In the genomic region with DNA sequence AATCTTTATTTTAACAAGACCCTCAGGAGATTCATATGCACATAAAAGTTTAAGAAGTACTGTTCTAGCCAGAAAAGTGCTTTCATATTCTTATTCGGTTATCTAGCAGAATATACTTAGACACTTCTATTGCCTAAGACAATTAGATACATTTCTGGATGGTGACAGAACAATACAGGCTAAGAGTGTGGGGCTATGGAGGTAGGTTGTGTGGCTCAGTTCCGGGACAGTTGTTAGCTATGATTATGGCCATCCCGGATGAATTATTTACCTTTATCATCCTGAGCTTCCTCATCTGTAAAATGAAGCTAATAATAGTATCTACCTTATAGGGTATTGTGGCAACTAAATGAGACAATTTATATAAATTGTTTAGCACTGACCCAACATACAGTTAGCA, we compare ENCODE assay signal across 3 cellular contexts.
TF ChIP-seq lines count a peak whose summit lies in the region.

No MANE protein-coding gene starts in this region.

TF ChIP-seq in IMR-90, 13 proteins besides CTCF, POLR2A, EP300 and RAD21:
- TF ChIP-seq SMC3 (IDR thresholded peaks at IDR 0.05; ENCODE audit: low read depth, low read length) (no peak), CHD1 (IDR thresholded peaks at IDR 0.05; ENCODE audit: low read depth, low read length) (no peak), RCOR1 (IDR thresholded peaks at IDR 0.05; ENCODE audit: insufficient replicate concordance, low read length) (no peak), CEBPB (IDR thresholded peaks at IDR 0.05; ENCODE audit: low read depth, low read length) (no peak), FOS (IDR thresholded peaks at IDR 0.05; ENCODE audit: low read depth, low read length) (no peak), RFX5 (IDR thresholded peaks at IDR 0.05; ENCODE audit: low read depth, low read length) (no peak), NFE2L2 (IDR thresholded peaks at IDR 0.05; ENCODE audit: low read depth, low read length) (no peak), MAZ (IDR thresholded peaks at IDR 0.05; ENCODE audit: borderline replicate concordance, low read depth, low read length) (no peak), MAFK (IDR thresholded peaks at IDR 0.05; ENCODE audit: low read depth, low read length) (no peak), MXI1 (IDR thresholded peaks at IDR 0.05; ENCODE audit: borderline replicate concordance, low read depth, low read length) (no peak), BHLHE40 (IDR thresholded peaks at IDR 0.05; ENCODE audit: low read depth, low read length) (no peak)
- TF ChIP-seq, protein P1, sequence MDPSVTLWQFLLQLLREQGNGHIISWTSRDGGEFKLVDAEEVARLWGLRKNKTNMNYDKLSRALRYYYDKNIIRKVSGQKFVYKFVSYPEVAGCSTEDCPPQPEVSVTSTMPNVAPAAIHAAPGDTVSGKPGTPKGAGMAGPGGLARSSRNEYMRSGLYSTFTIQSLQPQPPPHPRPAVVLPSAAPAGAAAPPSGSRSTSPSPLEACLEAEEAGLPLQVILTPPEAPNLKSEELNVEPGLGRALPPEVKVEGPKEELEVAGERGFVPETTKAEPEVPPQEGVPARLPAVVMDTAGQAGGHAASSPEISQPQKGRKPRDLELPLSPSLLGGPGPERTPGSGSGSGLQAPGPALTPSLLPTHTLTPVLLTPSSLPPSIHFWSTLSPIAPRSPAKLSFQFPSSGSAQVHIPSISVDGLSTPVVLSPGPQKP (IDR thresholded peaks at IDR 0.05; ENCODE audit: borderline replicate concordance, low read depth, low read length): no peak
- TF ChIP-seq, protein P2, sequence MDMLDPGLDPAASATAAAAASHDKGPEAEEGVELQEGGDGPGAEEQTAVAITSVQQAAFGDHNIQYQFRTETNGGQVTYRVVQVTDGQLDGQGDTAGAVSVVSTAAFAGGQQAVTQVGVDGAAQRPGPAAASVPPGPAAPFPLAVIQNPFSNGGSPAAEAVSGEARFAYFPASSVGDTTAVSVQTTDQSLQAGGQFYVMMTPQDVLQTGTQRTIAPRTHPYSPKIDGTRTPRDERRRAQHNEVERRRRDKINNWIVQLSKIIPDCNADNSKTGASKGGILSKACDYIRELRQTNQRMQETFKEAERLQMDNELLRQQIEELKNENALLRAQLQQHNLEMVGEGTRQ (IDR thresholded peaks at IDR 0.05; ENCODE audit: low read depth, low read length): no peak

TF ChIP-seq in endothelial cell of umbilical vein, 7 proteins besides CTCF, POLR2A, EP300 and RAD21:
- TF ChIP-seq FOS (IDR thresholded peaks at IDR 0.05; ENCODE audit: borderline replicate concordance, insufficient read depth, low read length) (no peak), EZH2 (IDR thresholded peaks at IDR 0.05; ENCODE audit: borderline replicate concordance, low read depth, low read length, severe bottlenecking) (no peak), GATA2 (IDR thresholded peaks at IDR 0.05; ENCODE audit: insufficient read depth, insufficient read length, low read depth, low read length) (no peak), POLR2AphosphoS5 (IDR thresholded peaks at IDR 0.05; ENCODE audit: insufficient read depth, low read depth, low read length) (no peak), MYC (IDR thresholded peaks at IDR 0.05; ENCODE audit: low read depth, low read length) (no peak), JUN (IDR thresholded peaks at IDR 0.05; ENCODE audit: borderline replicate concordance, insufficient read depth, insufficient read length, low read depth) (no peak)
- TF ChIP-seq, protein P3, sequence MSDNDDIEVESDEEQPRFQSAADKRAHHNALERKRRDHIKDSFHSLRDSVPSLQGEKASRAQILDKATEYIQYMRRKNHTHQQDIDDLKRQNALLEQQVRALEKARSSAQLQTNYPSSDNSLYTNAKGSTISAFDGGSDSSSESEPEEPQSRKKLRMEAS (IDR thresholded peaks at IDR 0.05; ENCODE audit: insufficient read depth, insufficient read length): no peak
TF ChIP-seq in endothelial cell of umbilical vein: peak in this region for 0.

TF ChIP-seq in GM12891, 5 proteins besides CTCF, POLR2A, EP300 and RAD21:
- no peak for TF ChIP-seq PAX5 (IDR thresholded peaks at IDR 0.05; ENCODE audit: insufficient read depth, low read length, severe bottlenecking)
- TF ChIP-seq TAF1 (IDR thresholded peaks at IDR 0.05; ENCODE audit: low read depth, low read length): no peak
- no peak for TF ChIP-seq POU2F2 (IDR thresholded peaks at IDR 0.05; ENCODE audit: low read depth, low read length)
- no peak for TF ChIP-seq POLR2AphosphoS5 (IDR thresholded peaks at IDR 0.05; ENCODE audit: low read depth, low read length)
- no peak for TF ChIP-seq SPI1 (IDR thresholded peaks at IDR 0.05; ENCODE audit: low read depth, low read length)
